Comparison of ENCODE assay signal across 11 cellular contexts in the genomic region with DNA sequence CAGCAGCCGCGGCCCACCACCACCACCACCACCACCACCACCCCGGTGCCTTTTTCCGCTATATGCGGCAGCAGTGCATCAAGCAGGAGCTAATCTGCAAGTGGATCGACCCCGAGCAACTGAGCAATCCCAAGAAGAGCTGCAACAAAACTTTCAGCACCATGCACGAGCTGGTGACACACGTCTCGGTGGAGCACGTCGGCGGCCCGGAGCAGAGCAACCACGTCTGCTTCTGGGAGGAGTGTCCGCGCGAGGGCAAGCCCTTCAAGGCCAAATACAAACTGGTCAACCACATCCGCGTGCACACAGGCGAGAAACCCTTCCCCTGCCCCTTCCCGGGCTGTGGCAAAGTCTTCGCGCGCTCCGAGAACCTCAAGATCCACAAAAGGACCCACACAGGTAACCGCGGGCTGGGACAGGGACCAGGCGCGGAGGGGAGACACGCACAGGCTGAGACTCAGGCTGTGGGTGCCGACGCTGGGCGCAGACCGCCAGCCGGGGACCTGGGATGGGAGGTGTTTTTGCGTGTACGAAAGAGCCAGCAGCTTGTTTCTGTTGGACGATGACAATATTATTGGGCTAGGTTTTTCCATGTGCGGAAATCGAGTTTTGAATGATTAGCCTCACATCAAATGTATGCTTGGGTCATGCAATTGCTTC. TPM values are rescaled to one million over a fixed set of nuclear protein-coding genes. Genes with fewer than 3 reads are reported as not detected.
DNase-seq lines count a peak whose midpoint lies in the region; ATAC-seq, FAIRE-seq and TF ChIP-seq lines count a peak whose summit lies in the region.
"Had no signal": no experiment of that assay in that cellular context is flagged by ENCODE, and none has a peak within 500 bp of the region (broad histone marks: within the 10 kb centered on the region; RNA-seq: fewer than 3 reads in every experiment).

No MANE protein-coding gene starts in this region.

- no peak for FAIRE-seq in RCC 7860 (lab: Jason Lieb, UNC)

- H3K4me3 ChIP-seq in choroid plexus epithelial cell (ENCODE audit: low read depth, low read length), result peak overlapping the region; percentile 90

- H3K36me3 Mint-ChIP-seq in progenitor cell of endocrine pancreas (ENCODE audit: insufficient read depth), result no peaks in the 10 kb centered on the region

- no peak overlapping the region for H3K27ac Mint-ChIP-seq in progenitor cell of endocrine pancreas

- DNase-seq in NCI-H748 (lab: John Stamatoyannopoulos, UW; ENCODE audit: unreplicated experiment), result peak; percentile 44
- no peak for DNase-seq in NCI-H748 treated with DMSO at 0.1 percent for 48 hours (lab: John Stamatoyannopoulos, UW)
- peak; percentile 37 for DNase-seq in RCC 7860 (ENCODE audit: low spot score)
- no peak for DNase-seq in choroid plexus epithelial cell (ENCODE audit: low read depth)
- no peak for DNase-seq in progenitor cell of endocrine pancreas (ENCODE audit: low spot score, unreplicated experiment)
- DNase-seq in Kasumi-1 (lab: John Stamatoyannopoulos, UW), result no peak
- DNase-seq in NCI-H446 (lab: John Stamatoyannopoulos, UW), result no peak
- DNase-seq: adrenal gland, stomach had no signal

- no peaks in the 10 kb centered on the region for H3K9me3 Mint-ChIP-seq in progenitor cell of endocrine pancreas (ENCODE audit: low read depth)

- peak overlapping the region; percentile 3 for H3K4me3 Mint-ChIP-seq in progenitor cell of endocrine pancreas (ENCODE audit: low read depth)

- no peak for ATAC-seq in GM21717 (IDR thresholded peaks at IDR 0.05; ENCODE audit: unreplicated experiment)

- H3K27me3 Mint-ChIP-seq in progenitor cell of endocrine pancreas, result peaks cover 68% of the 10 kb centered on the region

- TF ChIP-seq CTCF in choroid plexus epithelial cell (conservative IDR thresholded peaks at IDR 0.05; ENCODE audit: low read depth, low read length), result no peak
- TF ChIP-seq CTCF in progenitor cell of endocrine pancreas (IDR thresholded peaks at IDR 0.05; ENCODE audit: unreplicated experiment), result no peak

- H3K4me1 Mint-ChIP-seq in progenitor cell of endocrine pancreas (ENCODE audit: low read depth), result peaks cover 1% of the 10 kb centered on the region

RNA-seq across cellular contexts. Expression of a gene that starts 1.3 kb away (rescaled TPM):
- 0.13 TPM in 1 of 2 replicates, not detected in the other for total RNA-seq in progenitor cell of endocrine pancreas
- total RNA-seq: renal cortical epithelial cell, stomach had no signal

RNA-seq across cellular contexts. Expression of a gene that starts 11.3 kb away (rescaled TPM):
- total RNA-seq in progenitor cell of endocrine pancreas, result not detected in 2 replicates
- total RNA-seq: renal cortical epithelial cell, stomach had no signal

Comparison
In these comparisons a context has a peak if more than half of its experiments do, and no peak if none do; other contexts are left out.
1. DNase-seq: peak in NCI-H748 (single experiment) and RCC 7860 (single experiment); none in NCI-H748 treated with DMSO at 0.1 percent for 48 hours (single experiment), choroid plexus epithelial cell (single experiment), progenitor cell of endocrine pancreas (single experiment), Kasumi-1 (0 of 2) and NCI-H446 (0 of 2).